Comparison of ENCODE assay signal across 21 cellular contexts in genomic region chr21:32423320-32423719, GRCh38. TPM values are rescaled to one million over a fixed set of nuclear protein-coding genes. Genes with fewer than 3 reads are reported as not detected.
DNase-seq lines count a peak whose midpoint lies in the region; ATAC-seq, FAIRE-seq and TF ChIP-seq lines count a peak whose summit lies in the region.
"Had no signal": no experiment of that assay in that cellular context is flagged by ENCODE, and none has a peak within 500 bp of the region (broad histone marks: within the 10 kb centered on the region; RNA-seq: fewer than 3 reads in every experiment).

No MANE protein-coding gene starts in this region.

- H3K4me3 Mint-ChIP-seq in activated T-cell treated with anti-CD3 and anti-CD28 coated beads, Interleukin-2, amount 50 U/mL, for 72 hours = no peak overlapping the region
- H3K4me3 Mint-ChIP-seq: activated T-cell treated with anti-CD3 and anti-CD28 coated beads, Interleukin-2, amount 50 U/mL, for 4 hours; dendritic cell treated with granulocyte-macrophage colony-stimulating factor and Interleukin-4, amounts not matched to agents 40 ng/mL and 50 ng/mL, for 4 days; stimulated activated effector memory CD8-positive, alpha-beta T cell treated with anti-CD3 and anti-CD28 coated beads, Interleukin-12 subunit alpha, Interleukin-12 subunit beta, amount 100 ng/mL, for 72 hours; T-cell; type B pancreatic cell had no signal

- no peaks in the 10 kb centered on the region for H3K27me3 Mint-ChIP-seq in activated T-cell treated with anti-CD3 and anti-CD28 coated beads, Interleukin-2, amount 50 U/mL, for 72 hours (ENCODE audit: low read depth)
- H3K27me3 Mint-ChIP-seq: dendritic cell treated with granulocyte-macrophage colony-stimulating factor and Interleukin-4, amounts not matched to agents 40 ng/mL and 50 ng/mL, for 4 days; T-cell had no signal

- peaks cover 0 to 1% of the 10 kb centered on the region in 2 donors for H3K9me3 Mint-ChIP-seq in activated T-cell treated with anti-CD3 and anti-CD28 coated beads, Interleukin-2, amount 50 U/mL, for 72 hours
- H3K9me3 Mint-ChIP-seq: type B pancreatic cell had no signal

- H3K4me1 Mint-ChIP-seq in activated T-cell treated with anti-CD3 and anti-CD28 coated beads, Interleukin-2, amount 50 U/mL, for 72 hours (ENCODE audit: low read depth) = no peaks in the 10 kb centered on the region

- H3K27ac Mint-ChIP-seq in activated T-cell treated with anti-CD3 and anti-CD28 coated beads, Interleukin-2, amount 50 U/mL, for 72 hours = peak overlapping the region; percentile 76
- H3K27ac Mint-ChIP-seq: dendritic cell treated with granulocyte-macrophage colony-stimulating factor and Interleukin-4, amounts not matched to agents 40 ng/mL and 50 ng/mL, for 4 days; stimulated activated effector memory CD8-positive, alpha-beta T cell treated with anti-CD3 and anti-CD28 coated beads, Interleukin-12 subunit alpha, Interleukin-12 subunit beta, amount 100 ng/mL, for 72 hours; T-cell; type B pancreatic cell had no signal

- no peak for DNase-seq in activated T-cell treated with anti-CD3 and anti-CD28 coated beads, Interleukin-2, amount 50 U/mL, for 72 hours
- no peak for DNase-seq in activated T-cell treated with anti-CD3 and anti-CD28 coated beads, Interleukin-2, amount 50 U/mL, for 1 hour
- DNase-seq in fibroblast of gingiva (ENCODE audit: low read depth) = peak; percentile 64
- DNase-seq in urothelium cell line (ENCODE audit: low spot score) = peak; percentile 61
- no peak for DNase-seq in dermis blood vessel endothelial cell
- no peak for DNase-seq in globus pallidus (ENCODE audit: low spot score)
- DNase-seq in stimulated activated CD4-positive, alpha-beta T cell treated with anti-CD3 and anti-CD28 coated beads, Interleukin-12 subunit alpha, Interleukin-12 subunit beta, amount 100 ng/mL, for 4 hours = no peak
- DNase-seq: activated CD4-positive, CD25-positive, alpha-beta regulatory T cell treated with anti-CD3 and anti-CD28 coated beads, Interleukin-2, amount 50 U/mL, for 72 hours; activated T-cell treated with anti-CD3 and anti-CD28 coated beads, Interleukin-2, amount 50 U/mL, for 4 hours; Calu3; GOT3; Karpas-422; NCI-H1694; NCI-H510A treated with DMSO at 0.1 percent for 48 hours; right cardiac atrium; T-cell had no signal

- peaks cover 2 to 4% of the 10 kb centered on the region in 2 donors for H3K36me3 Mint-ChIP-seq in activated T-cell treated with anti-CD3 and anti-CD28 coated beads, Interleukin-2, amount 50 U/mL, for 72 hours (ENCODE audit: insufficient read depth in 2 of 2)
- H3K36me3 Mint-ChIP-seq: stimulated activated effector memory CD8-positive, alpha-beta T cell treated with anti-CD3 and anti-CD28 coated beads, Interleukin-12 subunit alpha, Interleukin-12 subunit beta, amount 100 ng/mL, for 72 hours; type B pancreatic cell had no signal

- FAIRE-seq in urothelium cell line (lab: Jason Lieb, UNC) = no peak

- no peak for ATAC-seq in activated T-cell treated with anti-CD3 and anti-CD28 coated beads, Interleukin-2, amount 50 U/mL, for 72 hours (replicated peaks in 1 of 2)
- peak; percentile 70 for ATAC-seq in SK-N-SH treated with all-trans-retinoic acid at 6 μM for 48 hours
- ATAC-seq: activated T-cell treated with anti-CD3 and anti-CD28 coated beads, Interleukin-2, amount 50 U/mL, for 4 hours; Panc1; right cardiac atrium; stimulated activated effector memory CD8-positive, alpha-beta T cell treated with anti-CD3 and anti-CD28 coated beads, Interleukin-12 subunit alpha, Interleukin-12 subunit beta, amount 100 ng/mL, for 72 hours; T-cell had no signal

TF ChIP-seq in SK-N-SH treated with all-trans-retinoic acid at 6 μM for 48 hours, 23 proteins besides CTCF, POLR2A, EP300 and RAD21:
- no peak for TF ChIP-seq ARNTL (CRISPR knock-in tag; IDR thresholded peaks at IDR 0.05; ENCODE audit: borderline replicate concordance, low read depth)

RNA-seq across cellular contexts. Expression of gene EVA1C, which starts 10.8 kb away (rescaled TPM):
- total RNA-seq in activated T-cell treated with anti-CD3 and anti-CD28 coated beads, Interleukin-2, amount 50 U/mL, for 72 hours = 1 to 10 TPM; 8.5 to 8.9 TPM
- 17.9 and 39.7 TPM in 2 replicates for total RNA-seq in dermis blood vessel endothelial cell

RNA-seq across cellular contexts. Expression of gene URB1, which starts 30.5 kb away (rescaled TPM):
- 10 to 100 TPM; 15.4 to 16.7 TPM for total RNA-seq in activated T-cell treated with anti-CD3 and anti-CD28 coated beads, Interleukin-2, amount 50 U/mL, for 72 hours
- total RNA-seq in dermis blood vessel endothelial cell = 18.5 and 27.6 TPM in 2 replicates

Comparison
In these comparisons a context has a peak if more than half of its experiments do, and no peak if none do; other contexts are left out.
1. DNase-seq: peak in fibroblast of gingiva (single experiment) and urothelium cell line (single experiment); none in activated T-cell treated with anti-CD3 and anti-CD28 coated beads, Interleukin-2, amount 50 U/mL, for 72 hours (0 of 2), activated T-cell treated with anti-CD3 and anti-CD28 coated beads, Interleukin-2, amount 50 U/mL, for 1 hour (single experiment), dermis blood vessel endothelial cell (single experiment), globus pallidus (single experiment) and stimulated activated CD4-positive, alpha-beta T cell treated with anti-CD3 and anti-CD28 coated beads, Interleukin-12 subunit alpha, Interleukin-12 subunit beta, amount 100 ng/mL, for 4 hours (single experiment).